Comparison of ENCODE assay signal across 25 cellular contexts in genomic region chr2:163987175-163987574, GRCh38.
DNase-seq lines count a peak whose midpoint lies in the region; ATAC-seq, FAIRE-seq and TF ChIP-seq lines count a peak whose summit lies in the region.
"Had no signal": no experiment of that assay in that cellular context is flagged by ENCODE, and none has a peak within 500 bp of the region (broad histone marks: within the 10 kb centered on the region; RNA-seq: fewer than 3 reads in every experiment).

No MANE protein-coding gene starts in this region.

- TF ChIP-seq POLR2A in HepG2 (IDR thresholded peaks at IDR 0.05; ENCODE audit: insufficient read depth in 1 of 2, low read depth in 2 of 2, low read length in 2 of 2) (no peak), right lobe of liver (IDR thresholded peaks at IDR 0.05) (no peak)

- H4K8ac ChIP-seq in neuronal stem cell (ENCODE audit: low read depth, low read length): no peak overlapping the region

- H3K27ac ChIP-seq in HepG2 (ENCODE audit: extremely low read length, insufficient read depth, low read length): no peak overlapping the region
- H3K27ac ChIP-seq in right lobe of liver: no peak overlapping the region
- peak overlapping the region; percentile 14 for H3K27ac ChIP-seq in neuronal stem cell (replicated peaks; ENCODE audit: low read length)
- H3K27ac ChIP-seq: 22Rv1; BLaER1 treated with 17β-estradiol and CSF1 and Interleukin-3, amounts not matched to agents 10 nM and 100 nM; GM23248 had no signal

- no peaks in the 10 kb centered on the region for H3K79me1 ChIP-seq in neuronal stem cell (ENCODE audit: low read depth, low read length)

- BruUV-seq in HepG2 (replicated peaks; lab: Mats Ljungman, UMichigan): no TSS peak

- TF ChIP-seq EP300 in HepG2 (IDR thresholded peaks at IDR 0.05; ENCODE audit: low read depth in 2 of 2, low read length in 2 of 2): no peak
- TF ChIP-seq EP300 in HepG2 (CRISPR knock-in tag; IDR thresholded peaks at IDR 0.05; ENCODE audit: borderline replicate concordance): no peak

- TF ChIP-seq CTCF in HepG2 (CRISPR knock-in tag; IDR thresholded peaks at IDR 0.05) (no peak), right lobe of liver (IDR thresholded peaks at IDR 0.05) (no peak)

- H3K23ac ChIP-seq in neuronal stem cell (ENCODE audit: low read depth, low read length, poor library complexity): no peak overlapping the region

- H2BK15ac ChIP-seq in neuronal stem cell (ENCODE audit: low read length): no peak overlapping the region

- DNase-seq in HepG2 (ENCODE audit: low spot score) (no peak), right lobe of liver (no peak), OCI-M1 (lab: John Stamatoyannopoulos, UW) (peak; percentile 54), neuronal stem cell (ENCODE audit: low spot score) (no peak), NCI-H774 (lab: John Stamatoyannopoulos, UW) (no peak), NCI-H1092 treated with DMSO at 0.1 percent for 48 hours (lab: John Stamatoyannopoulos, UW) (no peak)
- DNase-seq: ACHN; AML-193; BE2C; CD4-positive, alpha-beta T cell; CD8-positive, alpha-beta memory T cell; DMS 273 treated with DMSO at 0.1 percent for 48 hours; DMS79; EL; GDM1; GM23248; H9 had no signal

- no peak overlapping the region for H3K4ac ChIP-seq in neuronal stem cell (ENCODE audit: low read length)

- H3K4me3 ChIP-seq in HepG2 (replicated peaks in 1 of 3; ENCODE audit: insufficient read depth in 1 of 3, low read depth in 2 of 3, low read length in 3 of 3) (no peak overlapping the region), right lobe of liver (no peak overlapping the region), neuronal stem cell (ENCODE audit: low read length in 2 of 2) (no peak overlapping the region)
- H3K4me3 ChIP-seq: BLaER1 treated with 17β-estradiol and CSF1 and Interleukin-3, amounts not matched to agents 10 nM and 100 nM; GM12878; GM23248 had no signal

- H3K9ac ChIP-seq in HepG2 (ENCODE audit: insufficient read depth, low read depth, low read length): no peak overlapping the region
- H3K9ac ChIP-seq in neuronal stem cell (ENCODE audit: low read depth, low read length, poor library complexity): no peak overlapping the region
- H3K9ac ChIP-seq: BLaER1 treated with 17β-estradiol and CSF1 and Interleukin-3, amounts not matched to agents 10 nM and 100 nM; GM23248 had no signal

- H2BK5ac ChIP-seq in neuronal stem cell (ENCODE audit: low read length): no peak overlapping the region

- H4K91ac ChIP-seq in neuronal stem cell (ENCODE audit: low read depth, low read length, poor library complexity): no peak overlapping the region

- H3K14ac ChIP-seq in neuronal stem cell (ENCODE audit: low read length): no peak overlapping the region

- H2BK12ac ChIP-seq in neuronal stem cell (ENCODE audit: low read length): no peak overlapping the region

- intact Hi-C loops in HepG2 (cut with micrococcal nuclease; ENCODE audit: unreplicated experiment) (no loop called here), right lobe of liver (cut with DNase I) (no loop called here)

- H3K4me2 ChIP-seq in HepG2 (ENCODE audit: low read depth, low read length): no peak overlapping the region
- no peak overlapping the region for H3K4me2 ChIP-seq in neuronal stem cell (ENCODE audit: insufficient read depth, low read length, poor library complexity, severe bottlenecking)
- H3K4me2 ChIP-seq: BLaER1 treated with 17β-estradiol and CSF1 and Interleukin-3, amounts not matched to agents 10 nM and 100 nM had no signal

- no peak overlapping the region for H3K18ac ChIP-seq in neuronal stem cell (ENCODE audit: low read length)

- CTCF ChIA-PET in HepG2 (lab: Yijun Ruan, JAX; ENCODE audit: low intra/inter-chr PET ratio, low total read pairs): no interaction called here

- ATAC-seq in HepG2 (no peak), right lobe of liver (no peak), HG03196 (IDR thresholded peaks at IDR 0.05; ENCODE audit: unreplicated experiment) (no peak)
- ATAC-seq: GM12878, HCT116 had no signal

- H4K20me1 ChIP-seq in HepG2 (ENCODE audit: insufficient read depth, low read length): no peaks in the 10 kb centered on the region
- H4K20me1 ChIP-seq: BLaER1 treated with 17β-estradiol and CSF1 and Interleukin-3, amounts not matched to agents 10 nM and 100 nM had no signal

- POLR2A ChIA-PET in HepG2 (lab: Yijun Ruan, JAX): no interaction called here

- no peak for FAIRE-seq in HepG2 (lab: Jason Lieb, UNC)
- FAIRE-seq: A204.1, D721Med, GM12878, GM19239 had no signal

- no peak overlapping the region for H2AFZ ChIP-seq in HepG2 (ENCODE audit: low read length)
- peak overlapping the region; percentile 56 for H2AFZ ChIP-seq in neuronal stem cell (ENCODE audit: low read length)
- H2AFZ ChIP-seq: GM23248 had no signal

- H3K4me1 ChIP-seq in HepG2 (ENCODE audit: insufficient read depth, low read length) (no peaks in the 10 kb centered on the region), right lobe of liver (no peaks in the 10 kb centered on the region), neuronal stem cell (ENCODE audit: control insufficient read depth in 2 of 2, insufficient read depth in 1 of 2, low read depth in 1 of 2, low read length in 2 of 2) (peaks cover 15 to 27% of the 10 kb centered on the region in 2 donors)
- H3K4me1 ChIP-seq: BE2C had no signal

- H3K36me3 ChIP-seq in HepG2 (replicated peaks in 1 of 2; ENCODE audit: control insufficient read depth in 1 of 2, insufficient read depth in 2 of 2, low read length in 2 of 2): no peaks in the 10 kb centered on the region
- H3K36me3 ChIP-seq in right lobe of liver: no peaks in the 10 kb centered on the region
- H3K36me3 ChIP-seq in neuronal stem cell (replicated peaks in 1 of 2; ENCODE audit: control insufficient read depth in 2 of 2, insufficient read depth in 2 of 2, low read length in 2 of 2): no peaks in the 10 kb centered on the region
- H3K36me3 ChIP-seq: BE2C; BLaER1 treated with 17β-estradiol and CSF1 and Interleukin-3, amounts not matched to agents 10 nM and 100 nM had no signal

- no peaks in the 10 kb centered on the region for H3K79me2 ChIP-seq in HepG2 (ENCODE audit: insufficient read depth, low read length)

- H2AK5ac ChIP-seq in neuronal stem cell (ENCODE audit: low read depth, low read length): no peak overlapping the region

- 14% methylated on average over 2 of the region's 2 CpGs for WGBS in HepG2 (ENCODE audit: low lambda C conversion rate)
- 53% methylated on average over 2 of the region's 2 CpGs for WGBS in right lobe of liver (ENCODE audit: insufficient coverage, low coverage, low lambda C conversion rate, missing lambda C conversion rate)
- WGBS in neuronal stem cell (ENCODE audit: extremely low coverage in 2 of 2, insufficient read length in 2 of 2, insufficient replicate concordance in 1 of 2), 2 donors: no CpG with 5 or more reads among the region's 2 CpGs

- no peak for TF ChIP-seq RAD21 in HepG2 (CRISPR knock-in tag; IDR thresholded peaks at IDR 0.05)

- no peaks in the 10 kb centered on the region for H3K9me3 ChIP-seq in HepG2 (ENCODE audit: low read length)
- no peaks in the 10 kb centered on the region for H3K9me3 ChIP-seq in right lobe of liver
- H3K9me3 ChIP-seq in neuronal stem cell (replicated peaks in 1 of 2; ENCODE audit: control insufficient read depth in 2 of 2, insufficient read depth in 1 of 2, low read depth in 1 of 2, low read length in 2 of 2): no peaks in the 10 kb centered on the region
- H3K9me3 ChIP-seq: BE2C; BLaER1 treated with 17β-estradiol and CSF1 and Interleukin-3, amounts not matched to agents 10 nM and 100 nM had no signal

- H3K27me3 ChIP-seq in HepG2 (ENCODE audit: control insufficient read depth in 1 of 2, insufficient read depth in 2 of 2, low read length in 2 of 2) (no peaks in the 10 kb centered on the region), right lobe of liver (no peaks in the 10 kb centered on the region), neuronal stem cell (ENCODE audit: control insufficient read depth in 3 of 3, insufficient read depth in 3 of 3, low read depth in 1 of 3, low read length in 3 of 3) (no peaks in the 10 kb centered on the region)
- H3K27me3 ChIP-seq: BE2C; BLaER1 treated with 17β-estradiol and CSF1 and Interleukin-3, amounts not matched to agents 10 nM and 100 nM had no signal

- H2BK120ac ChIP-seq in neuronal stem cell (ENCODE audit: low read depth, low read length): no peak overlapping the region

- in situ Hi-C loops in HepG2 (cut with HindIII; ENCODE audit: extremely low pct_ligation_motif_present, low pct_unique_long_range_greater_than_20kb): no loop called here

TF ChIP-seq in HepG2, 621 proteins besides CTCF, POLR2A, EP300 and RAD21:
- no peak for TF ChIP-seq ZNF761 (CRISPR knock-in tag; conservative IDR thresholded peaks at IDR 0.05)
- peak; percentile 55 for TF ChIP-seq MAFF (IDR thresholded peaks at IDR 0.05; ENCODE audit: low read depth, low read length)
- TF ChIP-seq MAFK (conservative IDR thresholded peaks at IDR 0.05 in 1 of 2, IDR thresholded peaks at IDR 0.05 in 1 of 2; ENCODE audit: low read length in 2 of 2): peak; percentile 62 to 76
- no peak for TF ChIP-seq ZFP36 (IDR thresholded peaks at IDR 0.05; ENCODE audit: borderline replicate concordance, low read depth, low read length, partially characterized antibody)
- no peak for TF ChIP-seq IKZF5 (CRISPR knock-in tag; IDR thresholded peaks at IDR 0.05)
- TF ChIP-seq ZNF570 (CRISPR knock-in tag; IDR thresholded peaks at IDR 0.05; ENCODE audit: borderline replicate concordance): no peak
